36 cellular contexts compared by ENCODE assay signal in genomic region chr16:65519402-65519801, GRCh38.
"Had no signal": no experiment of that assay in that cellular context is flagged by ENCODE, and none has a peak within 500 bp of the region (broad histone marks: within the 10 kb centered on the region; RNA-seq: fewer than 3 reads in every experiment).

No MANE protein-coding gene starts in this region.

- H3K4me3 Mint-ChIP-seq: activated B cell treated with CpG ODN at 0.5 μM for 24 hours; activated CD4-positive, alpha-beta memory T cell treated with anti-CD3 and anti-CD28 coated beads, Interleukin-2, amount 10 ng/mL, durations not matched to agents 7 days and 5 days; activated CD4-positive, alpha-beta T cell treated with anti-CD3 and anti-CD28 coated beads, Interleukin-2, amount 10 ng/mL, durations not matched to agents 24 days and 14 days; activated CD8-positive, alpha-beta memory T cell treated with anti-CD3 and anti-CD28 coated beads, Interleukin-2, amount 10 ng/mL, durations not matched to agents 7 days and 5 days; activated CD8-positive, alpha-beta T cell treated with anti-CD3 and anti-CD28 coated beads, Interleukin-2, amount 10 ng/mL, durations not matched to agents 7 days and 5 days; activated naive CD4-positive, alpha-beta T cell treated with anti-CD3 and anti-CD28 coated beads for 36 hours; activated naive CD8-positive, alpha-beta T cell; activated naive CD8-positive, alpha-beta T cell treated with anti-CD3 and anti-CD28 coated beads, Interleukin-2, amount 10 ng/mL, durations not matched to agents 7 days and 5 days; activated naive CD8-positive, alpha-beta T cell treated with anti-CD3 and anti-CD28 coated beads, Interleukin-2, amount 50 U/mL, for 24 hours; activated T-cell treated with anti-CD3 and anti-CD28 coated beads, Interleukin-2, amount 50 U/mL, for 24 hours; brain; central memory CD8-positive, alpha-beta T cell; T-helper 1 cell treated with Interleukin-12 subunit alpha and Interleukin-12 subunit beta and Interleukin-4 antibody, amounts not matched to agents 30 μg/mL and 1 μg/mL, for 36 hours; T-helper 2 cell treated with Interferon-gamma antibody and Interleukin-4, amounts not matched to agents 5 μg/mL and 100 μg/mL, for 36 hours had no signal

- H3K27ac ChIP-seq: ascending aorta, cardiac muscle cell, VCaP had no signal

- H3K9me3 ChIP-seq: ascending aorta had no signal

- H3K36me3 ChIP-seq: ascending aorta, cardiac muscle cell had no signal

- H3K27ac Mint-ChIP-seq: activated B cell treated with CpG ODN at 0.5 μM for 24 hours; activated CD4-positive, alpha-beta memory T cell treated with anti-CD3 and anti-CD28 coated beads, Interleukin-2, amount 10 ng/mL, durations not matched to agents 7 days and 5 days; activated CD4-positive, alpha-beta T cell treated with anti-CD3 and anti-CD28 coated beads, Interleukin-2, amount 10 ng/mL, durations not matched to agents 24 days and 14 days; activated CD8-positive, alpha-beta memory T cell treated with anti-CD3 and anti-CD28 coated beads, Interleukin-2, amount 10 ng/mL, durations not matched to agents 7 days and 5 days; activated CD8-positive, alpha-beta T cell treated with anti-CD3 and anti-CD28 coated beads, Interleukin-2, amount 10 ng/mL, durations not matched to agents 7 days and 5 days; activated naive CD4-positive, alpha-beta T cell treated with anti-CD3 and anti-CD28 coated beads for 36 hours; activated naive CD8-positive, alpha-beta T cell; activated naive CD8-positive, alpha-beta T cell treated with anti-CD3 and anti-CD28 coated beads, Interleukin-2, amount 10 ng/mL, durations not matched to agents 7 days and 5 days; activated naive CD8-positive, alpha-beta T cell treated with anti-CD3 and anti-CD28 coated beads, Interleukin-2, amount 50 U/mL, for 24 hours; activated T-cell treated with anti-CD3 and anti-CD28 coated beads, Interleukin-2, amount 50 U/mL, for 24 hours; activated T-helper 2 cell treated with anti-CD3 and anti-CD28 coated beads, Interferon-gamma antibody, Interleukin-2, Interleukin-4, amounts not matched to agents 10 μg/mL and 5 μg/mL and 100 μg/mL, durations not matched to agents 14 hours and 24 hours and 36 hours; brain; T-helper 1 cell treated with Interleukin-12 subunit alpha and Interleukin-12 subunit beta and Interleukin-4 antibody, amounts not matched to agents 30 μg/mL and 1 μg/mL, for 36 hours; T-helper 2 cell treated with Interferon-gamma antibody and Interleukin-4, amounts not matched to agents 5 μg/mL and 100 μg/mL, for 36 hours had no signal

- H3K9me3 Mint-ChIP-seq: activated B cell treated with CpG ODN at 0.5 μM for 24 hours; activated CD4-positive, alpha-beta T cell treated with anti-CD3 and anti-CD28 coated beads, Interleukin-2, amount 10 ng/mL, durations not matched to agents 24 days and 14 days; activated naive CD4-positive, alpha-beta T cell treated with anti-CD3 and anti-CD28 coated beads for 36 hours; activated T-cell treated with anti-CD3 and anti-CD28 coated beads, Interleukin-2, amount 50 U/mL, for 24 hours; activated T-helper 2 cell treated with anti-CD3 and anti-CD28 coated beads, Interferon-gamma antibody, Interleukin-2, Interleukin-4, amounts not matched to agents 10 μg/mL and 5 μg/mL and 100 μg/mL, durations not matched to agents 14 hours and 24 hours and 36 hours; brain; T-helper 1 cell treated with Interleukin-12 subunit alpha and Interleukin-12 subunit beta and Interleukin-4 antibody, amounts not matched to agents 30 μg/mL and 1 μg/mL, for 36 hours had no signal

- DNase-seq: activated B cell treated with CpG ODN at 0.5 μM for 24 hours; activated CD4-positive, alpha-beta memory T cell treated with anti-CD3 and anti-CD28 coated beads, Interleukin-2, amount 10 ng/mL, durations not matched to agents 7 days and 5 days; activated CD4-positive, alpha-beta T cell treated with anti-CD3 and anti-CD28 coated beads for 4 hours; activated CD4-positive, alpha-beta T cell treated with anti-CD3 and anti-CD28 coated beads, Interleukin-2, amount 10 ng/mL, durations not matched to agents 24 days and 14 days; activated CD4-positive, alpha-beta T cell treated with anti-CD3 and anti-CD28 coated beads, Interleukin-2, amount 50 U/mL, for 48 hours; activated CD4-positive, CD25-positive, alpha-beta regulatory T cell treated with anti-CD3 and anti-CD28 coated beads, Interleukin-2, amount 50 U/mL, for 72 hours; activated CD8-positive, alpha-beta memory T cell treated with anti-CD3 and anti-CD28 coated beads for 24 hours; activated CD8-positive, alpha-beta memory T cell treated with anti-CD3 and anti-CD28 coated beads, Interleukin-2, amount 10 ng/mL, durations not matched to agents 7 days and 5 days; activated CD8-positive, alpha-beta memory T cell treated with anti-CD3 and anti-CD28 coated beads, Interleukin-2, amount 50 U/mL, for 48 hours; activated CD8-positive, alpha-beta T cell treated with anti-CD3 and anti-CD28 coated beads, Interleukin-2, amount 10 ng/mL, durations not matched to agents 7 days and 5 days; activated effector memory CD4-positive, alpha-beta T cell treated with anti-CD3 and anti-CD28 coated beads, Interleukin-2, amount 50 U/mL, for 16 hours; activated gamma-delta T cell treated with Interleukin-2 at 50 U/mL for 16 hours; activated naive CD4-positive, alpha-beta T cell; activated naive CD4-positive, alpha-beta T cell treated with anti-CD3 and anti-CD28 coated beads for 36 hours; activated naive CD4-positive, alpha-beta T cell treated with anti-CD3 and anti-CD28 coated beads, Interleukin-2, amount 50 U/mL, for 16 hours; activated naive CD8-positive, alpha-beta T cell treated with anti-CD3 and anti-CD28 coated beads, Interleukin-2, amount 10 ng/mL, durations not matched to agents 7 days and 5 days; activated naive CD8-positive, alpha-beta T cell treated with anti-CD3 and anti-CD28 coated beads, Interleukin-2, amount 50 U/mL, for 24 hours; activated T-cell treated with anti-CD3 and anti-CD28 coated beads, Interleukin-2, amount 50 U/mL, for 24 hours; activated T-cell treated with anti-CD3 and anti-CD28 coated beads, Interleukin-2, amount 50 U/mL, for 48 hours; amygdala; anterior cingulate cortex; caudate nucleus; cerebellar nuclear complex; T-helper 1 cell; T-helper 2 cell; T-helper 9 cell had no signal

- H3K27me3 ChIP-seq: ascending aorta, cardiac muscle cell had no signal

- H3K4me1 Mint-ChIP-seq: activated B cell treated with CpG ODN at 0.5 μM for 24 hours; activated CD4-positive, alpha-beta memory T cell treated with anti-CD3 and anti-CD28 coated beads, Interleukin-2, amount 10 ng/mL, durations not matched to agents 7 days and 5 days; activated CD4-positive, alpha-beta T cell treated with anti-CD3 and anti-CD28 coated beads, Interleukin-2, amount 10 ng/mL, durations not matched to agents 24 days and 14 days; activated CD8-positive, alpha-beta memory T cell treated with anti-CD3 and anti-CD28 coated beads, Interleukin-2, amount 10 ng/mL, durations not matched to agents 7 days and 5 days; activated naive CD8-positive, alpha-beta T cell treated with anti-CD3 and anti-CD28 coated beads, Interleukin-2, amount 10 ng/mL, durations not matched to agents 7 days and 5 days; activated naive CD8-positive, alpha-beta T cell treated with anti-CD3 and anti-CD28 coated beads, Interleukin-2, amount 50 U/mL, for 24 hours; central memory CD8-positive, alpha-beta T cell had no signal

- H3K27me3 Mint-ChIP-seq: activated B cell treated with CpG ODN at 0.5 μM for 24 hours; activated CD4-positive, alpha-beta memory T cell treated with anti-CD3 and anti-CD28 coated beads, Interleukin-2, amount 10 ng/mL, durations not matched to agents 7 days and 5 days; activated CD4-positive, alpha-beta T cell treated with anti-CD3 and anti-CD28 coated beads, Interleukin-2, amount 10 ng/mL, durations not matched to agents 24 days and 14 days; activated CD8-positive, alpha-beta memory T cell treated with anti-CD3 and anti-CD28 coated beads, Interleukin-2, amount 10 ng/mL, durations not matched to agents 7 days and 5 days; activated naive CD8-positive, alpha-beta T cell; activated naive CD8-positive, alpha-beta T cell treated with anti-CD3 and anti-CD28 coated beads, Interleukin-2, amount 50 U/mL, for 24 hours; activated T-cell treated with anti-CD3 and anti-CD28 coated beads, Interleukin-2, amount 50 U/mL, for 24 hours; central memory CD8-positive, alpha-beta T cell had no signal

- ATAC-seq: activated CD8-positive, alpha-beta memory T cell treated with anti-CD3 and anti-CD28 coated beads, Interleukin-2, amount 10 ng/mL, durations not matched to agents 7 days and 5 days; activated CD8-positive, alpha-beta T cell treated with anti-CD3 and anti-CD28 coated beads, Interleukin-2, amount 10 ng/mL, durations not matched to agents 7 days and 5 days; activated naive CD8-positive, alpha-beta T cell treated with anti-CD3 and anti-CD28 coated beads, Interleukin-2, amount 50 U/mL, for 24 hours had no signal

- H3K36me3 Mint-ChIP-seq: activated CD8-positive, alpha-beta memory T cell treated with anti-CD3 and anti-CD28 coated beads, Interleukin-2, amount 10 ng/mL, durations not matched to agents 7 days and 5 days; activated naive CD8-positive, alpha-beta T cell; activated naive CD8-positive, alpha-beta T cell treated with anti-CD3 and anti-CD28 coated beads, Interleukin-2, amount 10 ng/mL, durations not matched to agents 7 days and 5 days; brain had no signal

- FAIRE-seq: TTC549 had no signal

- H3K4me3 ChIP-seq: ascending aorta, cardiac muscle cell had no signal
